8 cellular contexts compared by ENCODE assay signal in genomic region chr15:75650908-75651809, GRCh38. TPM values are rescaled to one million over a fixed set of nuclear protein-coding genes. Genes with fewer than 3 reads are reported as not detected.
A peak's percentile ranks its signal among the peaks of the same experiment; 100 is the strongest.
DNase-seq lines count a peak whose midpoint lies in the region; ATAC-seq and TF ChIP-seq lines count a peak whose summit lies in the region.

No MANE protein-coding gene starts in this region.

- no peaks in the 10 kb centered on the region for H3K9me3 ChIP-seq in RWPE2 (ENCODE audit: severe bottlenecking)

- peak overlapping the region; percentile 64 for H3K27ac Mint-ChIP-seq in osteocyte (ENCODE audit: unreplicated experiment)
- H3K27ac Mint-ChIP-seq in CD14-positive monocyte = peak overlapping the region in 3 of 7 donors; percentile 33 to 64 (median 54)

- peak; percentile 37 for DNase-seq in Caki2 (ENCODE audit: low read depth)
- peak; percentile 72 for DNase-seq in RWPE2 (ENCODE audit: low spot score)
- DNase-seq in fibroblast of mammary gland (ENCODE audit: low read depth) = peak; percentile 55
- no peak for DNase-seq in osteocyte (ENCODE audit: extremely low spot score, unreplicated experiment)
- no peak for DNase-seq in NAMALWA (ENCODE audit: low spot score)
- no peak for DNase-seq in amniotic stem cell (lab: John Stamatoyannopoulos, UW)
- DNase-seq in retina = no peak
- DNase-seq in CD14-positive monocyte (ENCODE audit: low spot score) = no peak

- H3K27me3 Mint-ChIP-seq in osteocyte (ENCODE audit: unreplicated experiment) (no peaks in the 10 kb centered on the region), CD14-positive monocyte (ENCODE audit: low read depth in 3 of 3) (peaks cover 5 to 11% (median 7%) of the 10 kb centered on the region in 3 donors)

- no peaks in the 10 kb centered on the region for H3K27me3 ChIP-seq in RWPE2 (ENCODE audit: insufficient read depth, poor library complexity, severe bottlenecking)

- ATAC-seq in RWPE2 (ENCODE audit: low read depth) = peak; percentile 2; the same call in 1 of the 3 replicates

- H3K4me3 Mint-ChIP-seq in osteocyte (ENCODE audit: unreplicated experiment) = peak overlapping the region; percentile 90
- H3K4me3 Mint-ChIP-seq in CD14-positive monocyte = peak overlapping the region in 1 of 2 donors; percentile 64

- TF ChIP-seq CTCF in RWPE2 (IDR thresholded peaks at IDR 0.05; ENCODE audit: poor library complexity, severe bottlenecking) = no peak
- TF ChIP-seq CTCF in fibroblast of mammary gland (conservative IDR thresholded peaks at IDR 0.05; ENCODE audit: control insufficient read depth, insufficient read depth, low read depth, low read length) = no peak
- TF ChIP-seq CTCF in osteocyte (IDR thresholded peaks at IDR 0.05) = no peak
- TF ChIP-seq CTCF in CD14-positive monocyte (IDR thresholded peaks at IDR 0.05) = no peak

- peak overlapping the region; percentile 81 for H3K27ac ChIP-seq in RWPE2 (ENCODE audit: poor library complexity, severe bottlenecking)

- H3K36me3 Mint-ChIP-seq in osteocyte (ENCODE audit: unreplicated experiment) (peaks cover 17% of the 10 kb centered on the region), CD14-positive monocyte (peaks cover 22 to 25% of the 10 kb centered on the region in 2 donors)

- H3K4me3 ChIP-seq in RWPE2 (ENCODE audit: severe bottlenecking) = peak overlapping the region; percentile 15
- peak overlapping the region; percentile 86 for H3K4me3 ChIP-seq in fibroblast of mammary gland (ENCODE audit: control insufficient read depth, low read depth, low read length)

- H3K4me1 ChIP-seq in RWPE2 (ENCODE audit: insufficient read depth, poor library complexity, severe bottlenecking) = peaks cover 36% of the 10 kb centered on the region

- H3K9me3 Mint-ChIP-seq in osteocyte (ENCODE audit: unreplicated experiment) (no peaks in the 10 kb centered on the region), CD14-positive monocyte (peaks cover 0 to 4% (median 0%) of the 10 kb centered on the region in 7 donors)

- in situ Hi-C loops in Caki2 (cut with HindIII; ENCODE audit: low pct_unique_long_range_greater_than_20kb, low sequenced_read_pairs) = no loop called here

- H3K36me3 ChIP-seq in RWPE2 (ENCODE audit: low read depth) = peaks cover 61% of the 10 kb centered on the region

- intact Hi-C loops in CD14-positive monocyte (cut with micrococcal nuclease) = no loop called here

- H3K4me1 Mint-ChIP-seq in osteocyte (ENCODE audit: unreplicated experiment) (peaks cover 73% of the 10 kb centered on the region), CD14-positive monocyte (peaks cover 57% of the 10 kb centered on the region)

RNA-seq across cellular contexts. Expression of gene SNX33, which starts 3.4 kb away (rescaled TPM):
- total RNA-seq in Caki2 (2014; rRNA removed; shearing (Covaris generic); ENCODE audit: low replicate concordance) = 9.0 and 10.2 TPM in 2 replicates
- total RNA-seq in osteocyte = 36.3 and 36.7 TPM in 2 replicates
- polyA plus RNA-seq in CD14-positive monocyte = 1 to 10 TPM; 2.4 TPM

RNA-seq across cellular contexts. Expression of gene IMP3, which starts 11.1 kb away (rescaled TPM):
- 52.3 and 76.2 TPM in 2 replicates for total RNA-seq in Caki2 (2014; rRNA removed; shearing (Covaris generic); ENCODE audit: low replicate concordance)
- total RNA-seq in osteocyte = 31.9 and 36.5 TPM in 2 replicates
- 100 to 1,000 TPM in 1 of 2 donors, 10 to 100 TPM in 1; 99.3 to 119 TPM for polyA plus RNA-seq in CD14-positive monocyte

RNA-seq across cellular contexts. Expression of gene SNUPN, which starts 25.6 kb away (rescaled TPM):
- total RNA-seq in Caki2 (2014; rRNA removed; shearing (Covaris generic); ENCODE audit: low replicate concordance) = 37.9 and 38.7 TPM in 2 replicates
- total RNA-seq in osteocyte = 27.0 and 27.9 TPM in 2 replicates
- 10 to 100 TPM; 29.3 to 31.8 TPM for polyA plus RNA-seq in CD14-positive monocyte

Comparison
In these comparisons a context has a peak if more than half of its experiments do, and no peak if none do; other contexts are left out.
1. DNase-seq: peak in Caki2 (single experiment), RWPE2 (single experiment) and fibroblast of mammary gland (single experiment); none in osteocyte (single experiment), NAMALWA (single experiment), amniotic stem cell (single experiment), retina (single experiment) and CD14-positive monocyte (single experiment).